In the genomic region with DNA sequence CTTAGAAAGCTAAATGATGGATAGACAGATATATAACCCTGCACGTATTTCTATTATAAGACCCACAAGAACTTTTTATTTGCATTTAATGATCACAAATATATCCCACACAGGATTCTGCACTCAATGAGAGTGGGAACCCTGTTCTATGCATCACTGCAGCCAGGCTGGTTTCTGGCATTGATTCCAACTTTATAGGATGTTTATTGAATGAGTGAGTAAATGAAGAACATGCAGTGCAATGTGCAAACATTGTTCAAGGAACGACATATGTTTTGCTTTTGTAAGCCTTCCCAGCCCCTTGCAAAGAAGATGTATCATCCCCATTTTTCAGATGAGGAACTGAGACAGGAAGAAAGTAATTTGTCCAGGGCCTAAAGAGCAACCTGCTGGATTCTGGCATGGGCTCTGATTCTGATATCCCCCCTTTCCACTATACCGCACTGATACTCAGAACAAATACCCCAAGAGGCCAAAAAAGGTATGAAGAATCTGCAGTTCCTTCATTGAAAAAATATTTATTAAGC, we compare ENCODE assay signal across 21 cellular contexts.
"Had no signal": no experiment of that assay in that cellular context is flagged by ENCODE, and none has a peak within 500 bp of the region (broad histone marks: within the 10 kb centered on the region; RNA-seq: fewer than 3 reads in every experiment).

No MANE protein-coding gene starts in this region.

- H3K9me3 ChIP-seq: colonic mucosa, sigmoid colon, suprapubic skin had no signal

- H3K36me3 ChIP-seq: colonic mucosa, esophagus muscularis mucosa, left lung, sigmoid colon, stomach, suprapubic skin, tibial nerve had no signal

- H3K4me3 ChIP-seq: colonic mucosa, esophagus muscularis mucosa, hepatocyte, left lung, lung, neural progenitor cell, sigmoid colon, smooth muscle cell, stomach, suprapubic skin, tibial nerve had no signal

- H3K4me2 ChIP-seq: hepatocyte, neural progenitor cell, smooth muscle cell had no signal

- DNase-seq: activated CD4-positive, CD25-positive, alpha-beta regulatory T cell treated with anti-CD3 and anti-CD28 coated beads, Interleukin-2, amount 50 U/mL, for 72 hours; activated gamma-delta T cell treated with Interleukin-2 at 50 U/mL for 16 hours; activated T-cell treated with anti-CD3 and anti-CD28 coated beads, Interleukin-2, amount 50 U/mL, for 1 hour; colonic mucosa; glutamatergic neuron; immature natural killer cell; left lung; naive thymus-derived CD4-positive, alpha-beta T cell; sigmoid colon; stimulated activated CD4-positive, alpha-beta T cell treated with anti-CD3 and anti-CD28 coated beads, Interleukin-15, amount 100 ng/mL, for 24 hours; stomach had no signal

- H3K27ac ChIP-seq: colonic mucosa, esophagus muscularis mucosa, hepatocyte, left lung, neural progenitor cell, sigmoid colon, stomach, suprapubic skin, tibial nerve had no signal

- ATAC-seq: left lung; naive thymus-derived CD4-positive, alpha-beta T cell; stimulated activated memory B cell treated with anti-CD40 and anti-IgM and Interleukin-4, amounts not matched to agents 10 μg/mL and 1 μg/mL and 100 μg/mL, for 72 hours had no signal

- H3K4me1 ChIP-seq: colonic mucosa, left lung, neural progenitor cell had no signal

- FAIRE-seq: bronchial epithelial cell, frontal cortex had no signal

- H2AFZ ChIP-seq: hepatocyte, neural progenitor cell had no signal

- H3K27me3 ChIP-seq: colonic mucosa, esophagus muscularis mucosa, hepatocyte, left lung, neural progenitor cell, sigmoid colon, stomach, suprapubic skin, tibial nerve had no signal

- H3K9ac ChIP-seq: neural progenitor cell had no signal

- H3K79me2 ChIP-seq: hepatocyte had no signal
